Comparison of ENCODE assay signal across 15 cellular contexts in genomic region chr7:99180067-99180650, GRCh38. TPM values are rescaled to one million over a fixed set of nuclear protein-coding genes. Genes with fewer than 3 reads are reported as not detected.
A peak's percentile ranks its signal among the peaks of the same experiment; 100 is the strongest.
DNase-seq lines count a peak whose midpoint lies in the region; ATAC-seq and TF ChIP-seq lines count a peak whose summit lies in the region.
"Had no signal": no experiment of that assay in that cellular context is flagged by ENCODE, and none has a peak within 500 bp of the region (broad histone marks: within the 10 kb centered on the region; RNA-seq: fewer than 3 reads in every experiment).

No MANE protein-coding gene starts in this region.

- CTCF ChIA-PET in Caco-2 (lab: Charles Lee) = no interaction called here
- CTCF ChIA-PET in HEK293 (lab: Yijun Ruan, JAX) = no interaction called here

- no peak for TF ChIP-seq EP300 in gastroesophageal sphincter (IDR thresholded peaks at IDR 0.05)

- intact Hi-C loops in Caco-2 (cut with micrococcal nuclease; ENCODE audit: unreplicated experiment) = no loop called here

- H3K27me3 ChIP-seq in Caco-2 (replicated peaks; ENCODE audit: control insufficient read depth, insufficient read depth, low read length) = no peaks in the 10 kb centered on the region
- H3K27me3 ChIP-seq in gastroesophageal sphincter = no peaks in the 10 kb centered on the region

- H3K4me3 ChIP-seq in Caco-2 (ENCODE audit: low read depth, low read length) (no peak overlapping the region), HEK293 (ENCODE audit: low read depth, low read length) (no peak overlapping the region), gastroesophageal sphincter (no peak overlapping the region)
- H3K4me3 ChIP-seq: HAP-1 had no signal

- WGBS in gastroesophageal sphincter (ENCODE audit: low coverage in 1 of 2), 2 donors = 75 to 77% methylated on average over 5 to 12 of the region's 12 CpGs

- H3K36me3 Mint-ChIP-seq in Caco-2 (ENCODE audit: insufficient read depth, unreplicated experiment) = no peaks in the 10 kb centered on the region
- H3K36me3 Mint-ChIP-seq: CD4-positive, alpha-beta memory T cell had no signal

- TF ChIP-seq CTCF in Caco-2 (IDR thresholded peaks at IDR 0.05; ENCODE audit: insufficient read depth in 1 of 2, low read depth in 1 of 2, low read length in 1 of 2, severe bottlenecking in 1 of 2, unreplicated experiment in 1 of 2) = no peak
- TF ChIP-seq CTCF in HEK293 (tag by site-specific recombination; IDR thresholded peaks at IDR 0.05) = no peak
- TF ChIP-seq CTCF in gastroesophageal sphincter (IDR thresholded peaks at IDR 0.05) = no peak

- H3K4me3 Mint-ChIP-seq in Caco-2 (ENCODE audit: unreplicated experiment) = no peak overlapping the region
- H3K4me3 Mint-ChIP-seq: CD4-positive, alpha-beta memory T cell had no signal

- H3K9me3 ChIP-seq in Caco-2 (no peaks in the 10 kb centered on the region), HEK293 (ENCODE audit: control insufficient read depth, insufficient read depth, low read depth, low read length) (no peaks in the 10 kb centered on the region), gastroesophageal sphincter (no peaks in the 10 kb centered on the region)
- H3K9me3 ChIP-seq: HAP-1 had no signal

- H3K36me3 ChIP-seq in Caco-2 (ENCODE audit: control insufficient read depth, insufficient read depth, low read length) = no peaks in the 10 kb centered on the region
- H3K36me3 ChIP-seq in HEK293 (ENCODE audit: control insufficient read depth in 2 of 2, insufficient read depth in 1 of 2, low read length in 2 of 2) = no peaks in the 10 kb centered on the region
- H3K36me3 ChIP-seq in gastroesophageal sphincter = no peaks in the 10 kb centered on the region
- H3K36me3 ChIP-seq: HAP-1 had no signal

- H3K27me3 Mint-ChIP-seq in Caco-2 (ENCODE audit: insufficient read depth, unreplicated experiment) = peaks cover 6% of the 10 kb centered on the region

- POLR2A ChIA-PET in Caco-2 (lab: Charles Lee) = no interaction called here
- POLR2A ChIA-PET in HEK293 (lab: Yijun Ruan, JAX) = no interaction called here

- BruUV-seq in Caco-2 (replicated peaks; lab: Mats Ljungman, UMichigan) = no TSS peak

- H3K9me3 Mint-ChIP-seq in Caco-2 (ENCODE audit: unreplicated experiment) = peaks cover 8% of the 10 kb centered on the region
- H3K9me3 Mint-ChIP-seq: CD4-positive, alpha-beta memory T cell had no signal

- ATAC-seq in gastroesophageal sphincter = no peak

- H3K4me1 Mint-ChIP-seq in Caco-2 (ENCODE audit: low read depth, unreplicated experiment) = no peaks in the 10 kb centered on the region
- H3K4me1 Mint-ChIP-seq: CD4-positive, alpha-beta memory T cell had no signal

- H3K4me1 ChIP-seq in Caco-2 (no peaks in the 10 kb centered on the region), HEK293 (ENCODE audit: control insufficient read depth, insufficient read depth, low read length) (no peaks in the 10 kb centered on the region), gastroesophageal sphincter (no peaks in the 10 kb centered on the region)
- H3K4me1 ChIP-seq: HAP-1 had no signal

- peak overlapping the region; percentile 63 for H3K27ac Mint-ChIP-seq in Caco-2 (ENCODE audit: unreplicated experiment)

- TF ChIP-seq POLR2A in gastroesophageal sphincter (IDR thresholded peaks at IDR 0.05) = no peak

- H3K27ac ChIP-seq in HEK293 (ENCODE audit: extremely low read depth, low read depth, low read length) = no peak overlapping the region
- H3K27ac ChIP-seq in gastroesophageal sphincter = no peak overlapping the region

- DNase-seq in Caco-2 (no peak), mesenteric fat pad (ENCODE audit: low spot score) (peak; percentile 24), cortex of kidney (lab: John Stamatoyannopoulos, UW) (no peak)
- no peak for DNase-seq in activated naive CD4-positive, alpha-beta T cell treated with Interleukin-2 at 50 U/mL for 16 hours
- DNase-seq: C1 segment of cervical spinal cord; CD4-positive, alpha-beta memory T cell; COR-L47; DMS153; DND-41; GOT3 had no signal

TF ChIP-seq in HEK293, 187 proteins besides CTCF, POLR2A, EP300 and RAD21:
- TF ChIP-seq ZNF704 (tag by site-specific recombination; IDR thresholded peaks at IDR 0.05) = no peak
- TF ChIP-seq ZNF596 (tag by site-specific recombination; IDR thresholded peaks at IDR 0.05) = peak; percentile 54; the same call in 1 of the 2 replicates
- peak; percentile 39; the same call in 1 of the 2 replicates for TF ChIP-seq ZNF121 (tag by site-specific recombination; IDR thresholded peaks at IDR 0.05)
- TF ChIP-seq ZEB2 (tag by site-specific recombination; IDR thresholded peaks at IDR 0.05) = no peak

RNA-seq across cellular contexts. Expression of gene KPNA7, which starts 27.8 kb away (rescaled TPM):
- 0.27 and 0.53 TPM in 2 replicates for total RNA-seq in Caco-2 (2022)
- total RNA-seq in mesenteric fat pad = not detected
- under 1 TPM in 1 of 4 donors, not detected in 3; 0.27 TPM for total RNA-seq in gastroesophageal sphincter
- total RNA-seq: A172; A673; CD4-positive, alpha-beta memory T cell had no signal

RNA-seq across cellular contexts. Expression of gene SMURF1, which starts 36.3 kb away (rescaled TPM):
- total RNA-seq in Caco-2 (2022) (22.5 and 23.0 TPM in 2 replicates), mesenteric fat pad (31.2 TPM), gastroesophageal sphincter (10 to 100 TPM; 20.1 to 26.2 (median 21.9) TPM)
